ENCODE assay signal across 2 cellular contexts in genomic region chr2:1985571-1985970, GRCh38.
TF ChIP-seq lines count a peak whose summit lies in the region.

No MANE protein-coding gene starts in this region.

TF ChIP-seq in H1, 55 proteins besides CTCF, POLR2A, EP300 and RAD21 (continued from another document):
- TF ChIP-seq ATF2 (IDR thresholded peaks at IDR 0.05; ENCODE audit: low read length), result no peak
- no peak for TF ChIP-seq FOSL1 (IDR thresholded peaks at IDR 0.05; ENCODE audit: insufficient read depth, low read depth, low read length)
- TF ChIP-seq MAFK (IDR thresholded peaks at IDR 0.05; ENCODE audit: low read depth, low read length), result no peak
- TF ChIP-seq CHD7 (IDR thresholded peaks at IDR 0.05; ENCODE audit: insufficient replicate concordance, low read length), result no peak
- no peak for TF ChIP-seq JUN (IDR thresholded peaks at IDR 0.05; ENCODE audit: low read depth, low read length)
- no peak for TF ChIP-seq ASH2L (IDR thresholded peaks at IDR 0.05; ENCODE audit: low read length)
- no peak for TF ChIP-seq MAX (IDR thresholded peaks at IDR 0.05)
- TF ChIP-seq PHF8 (conservative IDR thresholded peaks at IDR 0.05; ENCODE audit: low read depth, low read length), result no peak
- TF ChIP-seq POLR2AphosphoS5 (IDR thresholded peaks at IDR 0.05; ENCODE audit: low read depth, low read length), result no peak

TF ChIP-seq in neural cell, 6 proteins besides CTCF, POLR2A, EP300 and RAD21 (continued from another document):
- TF ChIP-seq REST (IDR thresholded peaks at IDR 0.05; ENCODE audit: borderline replicate concordance), result no peak
TF ChIP-seq in neural cell: peak in this region for 1.
